1 cellular context compared by ENCODE assay signal in the genomic region with DNA sequence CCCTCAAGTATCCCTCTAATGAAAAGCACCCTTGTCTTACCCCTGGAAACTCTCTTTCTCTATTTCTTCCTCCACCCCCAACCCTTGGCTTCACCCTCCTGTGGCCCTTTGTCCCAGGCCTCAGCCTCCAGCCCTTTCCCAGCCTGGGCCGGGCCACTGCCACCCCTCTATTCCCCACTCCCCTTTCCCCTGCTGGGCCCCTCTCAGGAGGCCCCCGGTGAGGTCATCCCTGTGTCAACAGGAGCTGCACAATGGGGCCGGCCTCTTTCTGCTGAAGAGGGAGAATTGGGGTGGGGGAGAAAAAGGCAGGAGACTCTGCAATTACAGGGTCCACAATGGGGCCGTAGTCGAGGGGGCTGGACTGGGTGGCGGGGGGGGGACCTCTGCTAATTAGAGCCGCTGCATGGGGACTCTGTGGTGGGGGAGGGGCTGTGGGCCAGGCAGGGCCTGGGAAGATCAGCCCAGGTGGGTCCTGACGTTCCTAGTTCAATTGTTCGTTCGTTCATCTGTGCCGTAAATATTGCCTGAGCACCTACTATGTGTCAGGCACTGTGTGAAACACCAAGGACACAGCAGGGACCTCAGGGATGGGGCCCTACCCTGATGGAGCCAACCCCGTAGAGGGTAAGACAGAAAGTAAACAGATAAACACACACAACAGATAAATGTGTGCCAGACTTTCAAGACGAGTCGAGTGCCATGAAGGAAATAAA.
TF ChIP-seq lines count a peak whose summit lies in the region.

No MANE protein-coding gene starts in this region.

TF ChIP-seq in HepG2, 621 proteins besides CTCF, POLR2A, EP300 and RAD21 (continued from another document and continues in another):
- TF ChIP-seq, protein P1, sequence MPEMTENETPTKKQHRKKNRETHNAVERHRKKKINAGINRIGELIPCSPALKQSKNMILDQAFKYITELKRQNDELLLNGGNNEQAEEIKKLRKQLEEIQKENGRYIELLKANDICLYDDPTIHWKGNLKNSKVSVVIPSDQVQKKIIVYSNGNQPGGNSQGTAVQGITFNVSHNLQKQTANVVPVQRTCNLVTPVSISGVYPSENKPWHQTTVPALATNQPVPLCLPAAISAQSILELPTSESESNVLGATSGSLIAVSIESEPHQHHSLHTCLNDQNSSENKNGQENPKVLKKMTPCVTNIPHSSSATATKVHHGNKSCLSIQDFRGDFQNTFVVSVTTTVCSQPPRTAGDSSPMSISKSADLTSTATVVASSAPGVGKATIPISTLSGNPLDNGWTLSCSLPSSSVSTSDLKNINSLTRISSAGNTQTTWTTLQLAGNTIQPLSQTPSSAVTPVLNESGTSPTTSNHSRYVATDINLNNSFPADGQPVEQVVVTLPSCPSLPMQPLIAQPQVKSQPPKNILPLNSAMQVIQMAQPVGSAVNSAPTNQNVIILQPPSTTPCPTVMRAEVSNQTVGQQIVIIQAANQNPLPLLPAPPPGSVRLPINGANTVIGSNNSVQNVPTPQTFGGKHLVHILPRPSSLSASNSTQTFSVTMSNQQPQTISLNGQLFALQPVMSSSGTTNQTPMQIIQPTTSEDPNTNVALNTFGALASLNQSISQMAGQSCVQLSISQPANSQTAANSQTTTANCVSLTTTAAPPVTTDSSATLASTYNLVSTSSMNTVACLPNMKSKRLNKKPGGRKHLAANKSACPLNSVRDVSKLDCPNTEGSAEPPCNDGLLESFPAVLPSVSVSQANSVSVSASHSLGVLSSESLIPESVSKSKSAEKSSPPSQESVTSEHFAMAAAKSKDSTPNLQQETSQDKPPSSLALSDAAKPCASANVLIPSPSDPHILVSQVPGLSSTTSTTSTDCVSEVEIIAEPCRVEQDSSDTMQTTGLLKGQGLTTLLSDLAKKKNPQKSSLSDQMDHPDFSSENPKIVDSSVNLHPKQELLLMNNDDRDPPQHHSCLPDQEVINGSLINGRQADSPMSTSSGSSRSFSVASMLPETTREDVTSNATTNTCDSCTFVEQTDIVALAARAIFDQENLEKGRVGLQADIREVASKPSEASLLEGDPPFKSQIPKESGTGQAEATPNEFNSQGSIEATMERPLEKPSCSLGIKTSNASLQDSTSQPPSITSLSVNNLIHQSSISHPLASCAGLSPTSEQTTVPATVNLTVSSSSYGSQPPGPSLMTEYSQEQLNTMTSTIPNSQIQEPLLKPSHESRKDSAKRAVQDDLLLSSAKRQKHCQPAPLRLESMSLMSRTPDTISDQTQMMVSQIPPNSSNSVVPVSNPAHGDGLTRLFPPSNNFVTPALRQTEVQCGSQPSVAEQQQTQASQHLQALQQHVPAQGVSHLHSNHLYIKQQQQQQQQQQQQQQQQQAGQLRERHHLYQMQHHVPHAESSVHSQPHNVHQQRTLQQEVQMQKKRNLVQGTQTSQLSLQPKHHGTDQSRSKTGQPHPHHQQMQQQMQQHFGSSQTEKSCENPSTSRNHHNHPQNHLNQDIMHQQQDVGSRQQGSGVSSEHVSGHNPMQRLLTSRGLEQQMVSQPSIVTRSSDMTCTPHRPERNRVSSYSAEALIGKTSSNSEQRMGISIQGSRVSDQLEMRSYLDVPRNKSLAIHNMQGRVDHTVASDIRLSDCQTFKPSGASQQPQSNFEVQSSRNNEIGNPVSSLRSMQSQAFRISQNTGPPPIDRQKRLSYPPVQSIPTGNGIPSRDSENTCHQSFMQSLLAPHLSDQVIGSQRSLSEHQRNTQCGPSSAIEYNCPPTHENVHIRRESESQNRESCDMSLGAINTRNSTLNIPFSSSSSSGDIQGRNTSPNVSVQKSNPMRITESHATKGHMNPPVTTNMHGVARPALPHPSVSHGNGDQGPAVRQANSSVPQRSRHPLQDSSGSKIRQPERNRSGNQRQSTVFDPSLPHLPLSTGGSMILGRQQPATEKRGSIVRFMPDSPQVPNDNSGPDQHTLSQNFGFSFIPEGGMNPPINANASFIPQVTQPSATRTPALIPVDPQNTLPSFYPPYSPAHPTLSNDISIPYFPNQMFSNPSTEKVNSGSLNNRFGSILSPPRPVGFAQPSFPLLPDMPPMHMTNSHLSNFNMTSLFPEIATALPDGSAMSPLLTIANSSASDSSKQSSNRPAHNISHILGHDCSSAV (CRISPR knock-in tag; IDR thresholded peaks at IDR 0.05; ENCODE audit: borderline replicate concordance): no peak
- TF ChIP-seq ZNF441 (CRISPR knock-in tag; IDR thresholded peaks at IDR 0.05; ENCODE audit: borderline replicate concordance) (no peak), POLR2G (IDR thresholded peaks at IDR 0.05; ENCODE audit: low read depth, low read length) (0 out of 2 replicates have a peak, but pooled peaks have one; percentile 33), ZNF180 (CRISPR knock-in tag; IDR thresholded peaks at IDR 0.05; ENCODE audit: borderline replicate concordance, low read depth) (no peak), GLI4 (CRISPR knock-in tag; IDR thresholded peaks at IDR 0.05; ENCODE audit: borderline replicate concordance) (no peak), ZNF296 (CRISPR knock-in tag; conservative IDR thresholded peaks at IDR 0.05) (no peak), MAF1 (CRISPR knock-in tag; IDR thresholded peaks at IDR 0.05; ENCODE audit: borderline replicate concordance) (no peak), SIN3B (IDR thresholded peaks at IDR 0.05; ENCODE audit: low read length) (no peak), SMAD1 (CRISPR knock-in tag; IDR thresholded peaks at IDR 0.05; ENCODE audit: borderline replicate concordance, low read depth) (no peak), YY1 (IDR thresholded peaks at IDR 0.05; ENCODE audit: insufficient read depth, insufficient replicate concordance, low read depth, low read length) (no peak), RFXANK (CRISPR knock-in tag; IDR thresholded peaks at IDR 0.05) (no peak), ZNF17 (CRISPR knock-in tag; IDR thresholded peaks at IDR 0.05) (no peak), ZNF879 (CRISPR knock-in tag; IDR thresholded peaks at IDR 0.05) (no peak), KLF9 (CRISPR knock-in tag; IDR thresholded peaks at IDR 0.05; ENCODE audit: low read depth) (no peak), SOX5 (CRISPR knock-in tag; IDR thresholded peaks at IDR 0.05; ENCODE audit: borderline replicate concordance) (peak; percentile 83; the same call in 1 of the 2 replicates), ZFP62 (CRISPR knock-in tag; IDR thresholded peaks at IDR 0.05) (no peak), REL (CRISPR knock-in tag; conservative IDR thresholded peaks at IDR 0.05) (no peak), ZNF367 (CRISPR knock-in tag; IDR thresholded peaks at IDR 0.05; ENCODE audit: borderline replicate concordance) (no peak), JARID2 (CRISPR knock-in tag; IDR thresholded peaks at IDR 0.05; ENCODE audit: insufficient replicate concordance) (no peak), HNRNPH1 (optimal IDR thresholded peaks at IDR 0.05; ENCODE audit: low read depth, low read length) (no peak), ZNF589 (CRISPR knock-in tag; conservative IDR thresholded peaks at IDR 0.05) (no peak), ZNF720 (CRISPR knock-in tag; IDR thresholded peaks at IDR 0.05) (no peak)
- TF ChIP-seq, protein P2, sequence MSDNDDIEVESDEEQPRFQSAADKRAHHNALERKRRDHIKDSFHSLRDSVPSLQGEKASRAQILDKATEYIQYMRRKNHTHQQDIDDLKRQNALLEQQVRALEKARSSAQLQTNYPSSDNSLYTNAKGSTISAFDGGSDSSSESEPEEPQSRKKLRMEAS (IDR thresholded peaks at IDR 0.05): no peak
- TF ChIP-seq, protein P3, sequence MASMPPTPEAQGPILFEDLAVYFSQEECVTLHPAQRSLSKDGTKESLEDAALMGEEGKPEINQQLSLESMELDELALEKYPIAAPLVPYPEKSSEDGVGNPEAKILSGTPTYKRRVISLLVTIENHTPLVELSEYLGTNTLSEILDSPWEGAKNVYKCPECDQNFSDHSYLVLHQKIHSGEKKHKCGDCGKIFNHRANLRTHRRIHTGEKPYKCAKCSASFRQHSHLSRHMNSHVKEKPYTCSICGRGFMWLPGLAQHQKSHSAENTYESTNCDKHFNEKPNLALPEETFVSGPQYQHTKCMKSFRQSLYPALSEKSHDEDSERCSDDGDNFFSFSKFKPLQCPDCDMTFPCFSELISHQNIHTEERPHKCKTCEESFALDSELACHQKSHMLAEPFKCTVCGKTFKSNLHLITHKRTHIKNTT (CRISPR knock-in tag; IDR thresholded peaks at IDR 0.05): no peak
- TF ChIP-seq, protein P4, sequence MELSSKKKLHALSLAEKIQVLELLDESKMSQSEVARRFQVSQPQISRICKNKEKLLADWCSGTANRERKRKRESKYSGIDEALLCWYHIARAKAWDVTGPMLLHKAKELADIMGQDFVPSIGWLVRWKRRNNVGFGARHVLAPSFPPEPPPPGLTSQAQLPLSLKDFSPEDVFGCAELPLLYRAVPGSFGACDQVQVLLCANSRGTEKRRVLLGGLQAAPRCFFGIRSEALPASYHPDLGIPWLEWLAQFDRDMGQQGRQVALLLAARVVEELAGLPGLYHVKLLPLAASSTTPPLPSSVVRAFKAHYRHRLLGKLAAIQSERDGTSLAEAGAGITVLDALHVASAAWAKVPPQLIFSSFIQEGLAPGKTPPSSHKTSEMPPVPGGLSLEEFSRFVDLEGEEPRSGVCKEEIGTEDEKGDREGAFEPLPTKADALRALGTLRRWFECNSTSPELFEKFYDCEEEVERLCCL (CRISPR knock-in tag; IDR thresholded peaks at IDR 0.05; ENCODE audit: borderline replicate concordance): no peak
- TF ChIP-seq, protein P5, sequence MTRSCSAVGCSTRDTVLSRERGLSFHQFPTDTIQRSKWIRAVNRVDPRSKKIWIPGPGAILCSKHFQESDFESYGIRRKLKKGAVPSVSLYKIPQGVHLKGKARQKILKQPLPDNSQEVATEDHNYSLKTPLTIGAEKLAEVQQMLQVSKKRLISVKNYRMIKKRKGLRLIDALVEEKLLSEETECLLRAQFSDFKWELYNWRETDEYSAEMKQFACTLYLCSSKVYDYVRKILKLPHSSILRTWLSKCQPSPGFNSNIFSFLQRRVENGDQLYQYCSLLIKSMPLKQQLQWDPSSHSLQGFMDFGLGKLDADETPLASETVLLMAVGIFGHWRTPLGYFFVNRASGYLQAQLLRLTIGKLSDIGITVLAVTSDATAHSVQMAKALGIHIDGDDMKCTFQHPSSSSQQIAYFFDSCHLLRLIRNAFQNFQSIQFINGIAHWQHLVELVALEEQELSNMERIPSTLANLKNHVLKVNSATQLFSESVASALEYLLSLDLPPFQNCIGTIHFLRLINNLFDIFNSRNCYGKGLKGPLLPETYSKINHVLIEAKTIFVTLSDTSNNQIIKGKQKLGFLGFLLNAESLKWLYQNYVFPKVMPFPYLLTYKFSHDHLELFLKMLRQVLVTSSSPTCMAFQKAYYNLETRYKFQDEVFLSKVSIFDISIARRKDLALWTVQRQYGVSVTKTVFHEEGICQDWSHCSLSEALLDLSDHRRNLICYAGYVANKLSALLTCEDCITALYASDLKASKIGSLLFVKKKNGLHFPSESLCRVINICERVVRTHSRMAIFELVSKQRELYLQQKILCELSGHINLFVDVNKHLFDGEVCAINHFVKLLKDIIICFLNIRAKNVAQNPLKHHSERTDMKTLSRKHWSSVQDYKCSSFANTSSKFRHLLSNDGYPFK (CRISPR knock-in tag; IDR thresholded peaks at IDR 0.05; ENCODE audit: borderline replicate concordance): no peak
- TF ChIP-seq, protein P6, sequence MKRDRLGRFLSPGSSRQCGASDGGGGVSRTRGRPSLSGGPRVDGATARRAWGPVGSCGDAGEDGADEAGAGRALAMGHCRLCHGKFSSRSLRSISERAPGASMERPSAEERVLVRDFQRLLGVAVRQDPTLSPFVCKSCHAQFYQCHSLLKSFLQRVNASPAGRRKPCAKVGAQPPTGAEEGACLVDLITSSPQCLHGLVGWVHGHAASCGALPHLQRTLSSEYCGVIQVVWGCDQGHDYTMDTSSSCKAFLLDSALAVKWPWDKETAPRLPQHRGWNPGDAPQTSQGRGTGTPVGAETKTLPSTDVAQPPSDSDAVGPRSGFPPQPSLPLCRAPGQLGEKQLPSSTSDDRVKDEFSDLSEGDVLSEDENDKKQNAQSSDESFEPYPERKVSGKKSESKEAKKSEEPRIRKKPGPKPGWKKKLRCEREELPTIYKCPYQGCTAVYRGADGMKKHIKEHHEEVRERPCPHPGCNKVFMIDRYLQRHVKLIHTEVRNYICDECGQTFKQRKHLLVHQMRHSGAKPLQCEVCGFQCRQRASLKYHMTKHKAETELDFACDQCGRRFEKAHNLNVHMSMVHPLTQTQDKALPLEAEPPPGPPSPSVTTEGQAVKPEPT (CRISPR knock-in tag; IDR thresholded peaks at IDR 0.05; ENCODE audit: low read depth): no peak
- TF ChIP-seq, protein P7, sequence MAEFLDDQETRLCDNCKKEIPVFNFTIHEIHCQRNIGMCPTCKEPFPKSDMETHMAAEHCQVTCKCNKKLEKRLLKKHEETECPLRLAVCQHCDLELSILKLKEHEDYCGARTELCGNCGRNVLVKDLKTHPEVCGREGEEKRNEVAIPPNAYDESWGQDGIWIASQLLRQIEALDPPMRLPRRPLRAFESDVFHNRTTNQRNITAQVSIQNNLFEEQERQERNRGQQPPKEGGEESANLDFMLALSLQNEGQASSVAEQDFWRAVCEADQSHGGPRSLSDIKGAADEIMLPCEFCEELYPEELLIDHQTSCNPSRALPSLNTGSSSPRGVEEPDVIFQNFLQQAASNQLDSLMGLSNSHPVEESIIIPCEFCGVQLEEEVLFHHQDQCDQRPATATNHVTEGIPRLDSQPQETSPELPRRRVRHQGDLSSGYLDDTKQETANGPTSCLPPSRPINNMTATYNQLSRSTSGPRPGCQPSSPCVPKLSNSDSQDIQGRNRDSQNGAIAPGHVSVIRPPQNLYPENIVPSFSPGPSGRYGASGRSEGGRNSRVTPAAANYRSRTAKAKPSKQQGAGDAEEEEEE (CRISPR knock-in tag; IDR thresholded peaks at IDR 0.05; ENCODE audit: borderline replicate concordance): no peak
- TF ChIP-seq, protein P8, sequence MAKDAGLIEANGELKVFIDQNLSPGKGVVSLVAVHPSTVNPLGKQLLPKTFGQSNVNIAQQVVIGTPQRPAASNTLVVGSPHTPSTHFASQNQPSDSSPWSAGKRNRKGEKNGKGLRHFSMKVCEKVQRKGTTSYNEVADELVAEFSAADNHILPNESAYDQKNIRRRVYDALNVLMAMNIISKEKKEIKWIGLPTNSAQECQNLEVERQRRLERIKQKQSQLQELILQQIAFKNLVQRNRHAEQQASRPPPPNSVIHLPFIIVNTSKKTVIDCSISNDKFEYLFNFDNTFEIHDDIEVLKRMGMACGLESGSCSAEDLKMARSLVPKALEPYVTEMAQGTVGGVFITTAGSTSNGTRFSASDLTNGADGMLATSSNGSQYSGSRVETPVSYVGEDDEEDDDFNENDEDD (CRISPR knock-in tag; IDR thresholded peaks at IDR 0.05; ENCODE audit: borderline replicate concordance): no peak
- TF ChIP-seq, protein P9, sequence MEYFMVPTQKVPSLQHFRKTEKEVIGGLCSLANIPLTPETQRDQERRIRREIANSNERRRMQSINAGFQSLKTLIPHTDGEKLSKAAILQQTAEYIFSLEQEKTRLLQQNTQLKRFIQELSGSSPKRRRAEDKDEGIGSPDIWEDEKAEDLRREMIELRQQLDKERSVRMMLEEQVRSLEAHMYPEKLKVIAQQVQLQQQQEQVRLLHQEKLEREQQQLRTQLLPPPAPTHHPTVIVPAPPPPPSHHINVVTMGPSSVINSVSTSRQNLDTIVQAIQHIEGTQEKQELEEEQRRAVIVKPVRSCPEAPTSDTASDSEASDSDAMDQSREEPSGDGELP (IDR thresholded peaks at IDR 0.05; ENCODE audit: borderline replicate concordance, low read depth): no peak
- TF ChIP-seq, protein P10, sequence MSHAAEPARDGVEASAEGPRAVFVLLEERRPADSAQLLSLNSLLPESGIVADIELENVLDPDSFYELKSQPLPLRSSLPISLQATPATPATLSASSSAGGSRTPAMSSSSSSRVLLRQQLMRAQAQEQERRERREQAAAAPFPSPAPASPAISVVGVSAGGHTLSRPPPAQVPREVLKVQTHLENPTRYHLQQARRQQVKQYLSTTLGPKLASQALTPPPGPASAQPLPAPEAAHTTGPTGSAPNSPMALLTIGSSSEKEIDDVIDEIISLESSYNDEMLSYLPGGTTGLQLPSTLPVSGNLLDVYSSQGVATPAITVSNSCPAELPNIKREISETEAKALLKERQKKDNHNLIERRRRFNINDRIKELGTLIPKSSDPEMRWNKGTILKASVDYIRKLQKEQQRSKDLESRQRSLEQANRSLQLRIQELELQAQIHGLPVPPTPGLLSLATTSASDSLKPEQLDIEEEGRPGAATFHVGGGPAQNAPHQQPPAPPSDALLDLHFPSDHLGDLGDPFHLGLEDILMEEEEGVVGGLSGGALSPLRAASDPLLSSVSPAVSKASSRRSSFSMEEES (CRISPR knock-in tag; IDR thresholded peaks at IDR 0.05): no peak
